ENCODE assay signal across 9 cellular contexts in the genomic region with DNA sequence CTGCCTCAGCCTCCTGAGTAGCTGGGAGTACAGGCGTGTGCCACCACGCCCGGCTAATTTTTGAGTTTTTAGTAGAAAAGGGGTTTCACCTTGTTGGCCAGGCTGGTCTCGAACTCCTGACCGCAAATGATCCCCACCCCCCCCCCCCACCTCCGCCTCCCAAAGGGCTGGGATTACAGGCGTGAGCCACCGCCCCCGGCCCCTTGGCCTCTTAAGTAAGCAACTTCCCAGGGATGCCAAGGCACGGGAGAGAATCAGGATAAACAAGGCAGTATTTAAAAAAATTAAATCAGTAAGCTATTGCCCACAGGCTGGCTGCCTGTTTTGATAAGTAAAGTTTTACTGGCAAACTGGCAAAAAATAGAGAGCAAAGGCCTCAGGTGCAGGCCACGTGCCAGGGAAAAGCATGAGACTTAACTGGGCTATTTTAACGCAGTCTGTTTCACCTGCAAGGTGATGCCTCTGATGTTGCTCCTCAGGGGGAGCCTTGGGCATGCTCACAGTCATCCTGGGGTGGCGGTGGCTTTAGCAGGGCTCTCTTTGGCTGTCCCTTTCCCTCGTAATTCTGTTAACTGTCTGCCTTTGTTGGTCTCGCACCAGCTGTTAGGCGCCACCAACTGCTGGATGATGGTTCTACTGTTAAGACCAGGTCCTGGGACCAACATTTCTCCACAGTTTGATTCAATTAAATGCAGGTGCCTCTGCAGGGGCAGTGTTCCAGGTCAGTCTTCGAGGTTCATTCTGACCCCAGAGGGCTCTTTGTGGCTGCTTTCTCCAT. TPM values are rescaled to one million over a fixed set of nuclear protein-coding genes. Genes with fewer than 3 reads are reported as not detected.
A peak's percentile ranks its signal among the peaks of the same experiment; 100 is the strongest.
DNase-seq lines count a peak whose midpoint lies in the region; ATAC-seq, FAIRE-seq and TF ChIP-seq lines count a peak whose summit lies in the region.
"Had no signal": no experiment of that assay in that cellular context is flagged by ENCODE, and none has a peak within 500 bp of the region (broad histone marks: within the 10 kb centered on the region; RNA-seq: fewer than 3 reads in every experiment).

No MANE protein-coding gene starts in this region.

- no peak for FAIRE-seq in GM12878 (lab: Jason Lieb, UNC)
- FAIRE-seq: colon had no signal

- H3K4me3 ChIP-seq in GM12878 = no peak overlapping the region
- peak overlapping the region; percentile 58 for H3K4me3 ChIP-seq in kidney epithelial cell (ENCODE audit: low read depth, low read length)
- peak overlapping the region; percentile 45 to 77 for H3K4me3 ChIP-seq in stomach smooth muscle (ENCODE audit: low read length in 2 of 2)

- H3K79me2 ChIP-seq in GM12878 (ENCODE audit: control insufficient read depth, insufficient read depth, low read length) = no peaks in the 10 kb centered on the region

- peak overlapping the region; percentile 39 for H3K27ac Mint-ChIP-seq in activated naive CD4-positive, alpha-beta T cell treated with anti-CD3 and anti-CD28 coated beads, Interleukin-2, amount 50 U/mL, for 24 hours
- H3K27ac Mint-ChIP-seq in activated naive CD4-positive, alpha-beta T cell treated with anti-CD3 and anti-CD28 coated beads, Interleukin-2, amount 50 U/mL, for 72 hours = no peak overlapping the region

- no peak for TF ChIP-seq POLR2A in GM12878 (IDR thresholded peaks at IDR 0.05; ENCODE audit: low read depth, low read length)

- H3K9me3 ChIP-seq in GM12878 (replicated peaks; ENCODE audit: control insufficient read depth, insufficient read depth, low read length) (no peaks in the 10 kb centered on the region), stomach smooth muscle (ENCODE audit: control insufficient read depth in 2 of 2, low read length in 2 of 2) (no peaks in the 10 kb centered on the region)

- no peaks in the 10 kb centered on the region; a peak in 1 of 4 replicates for H3K27me3 ChIP-seq in GM12878 (replicated peaks in 1 of 2; ENCODE audit: control insufficient read depth in 2 of 2, insufficient read depth in 2 of 2, low read length in 1 of 2)
- H3K27me3 ChIP-seq in kidney epithelial cell (ENCODE audit: control insufficient read depth, insufficient read depth, low read length) = no peaks in the 10 kb centered on the region
- H3K27me3 ChIP-seq in stomach smooth muscle (ENCODE audit: control insufficient read depth in 1 of 2, insufficient read depth in 2 of 2, low read length in 2 of 2) = no peaks in the 10 kb centered on the region

- TF ChIP-seq CTCF in GM12878 (IDR thresholded peaks at IDR 0.05 in 2 of 3, conservative IDR thresholded peaks at IDR 0.05 in 1 of 3; ENCODE audit: control insufficient read depth in 2 of 3, extremely low read depth in 1 of 3, insufficient read depth in 1 of 3, low read depth in 3 of 3, low read length in 3 of 3) (peak in 2 of 3 experiments; percentile 18; a peak in 2 of 6 replicates), kidney epithelial cell (IDR thresholded peaks at IDR 0.05; ENCODE audit: insufficient read depth, low read length, poor library complexity, severe bottlenecking) (peak; percentile 14)

- H3K4me1 Mint-ChIP-seq in activated naive CD4-positive, alpha-beta T cell treated with anti-CD3 and anti-CD28 coated beads, Interleukin-2, amount 50 U/mL, for 24 hours = peaks cover 29% of the 10 kb centered on the region

- no peaks in the 10 kb centered on the region for H3K27me3 Mint-ChIP-seq in activated naive CD4-positive, alpha-beta T cell treated with anti-CD3 and anti-CD28 coated beads, Interleukin-2, amount 50 U/mL, for 24 hours

- no peak overlapping the region for H3K27ac ChIP-seq in GM12878 (ENCODE audit: control insufficient read depth, insufficient read depth)
- H3K27ac ChIP-seq in stomach smooth muscle (ENCODE audit: low read length) = no peak overlapping the region

- H3K4me2 ChIP-seq in GM12878 (ENCODE audit: control insufficient read depth, insufficient read depth) = peak overlapping the region; percentile 48

- H3K9me3 Mint-ChIP-seq in activated naive CD4-positive, alpha-beta T cell treated with anti-CD3 and anti-CD28 coated beads, Interleukin-2, amount 50 U/mL, for 24 hours = no peaks in the 10 kb centered on the region
- H3K9me3 Mint-ChIP-seq in activated naive CD4-positive, alpha-beta T cell treated with anti-CD3 and anti-CD28 coated beads, Interleukin-2, amount 50 U/mL, for 72 hours = no peaks in the 10 kb centered on the region

- H3K4me1 ChIP-seq in GM12878 (ENCODE audit: control insufficient read depth, insufficient read depth, low read length) = no peaks in the 10 kb centered on the region
- H3K4me1 ChIP-seq in stomach smooth muscle (ENCODE audit: control insufficient read depth, insufficient read depth, low read length) = peaks cover 6% of the 10 kb centered on the region

- 25% methylated on average over 10 of the region's 17 CpGs for WGBS in GM12878 (ENCODE audit: insufficient coverage, insufficient replicate concordance, low lambda C conversion rate, missing lambda C conversion rate)

- TF ChIP-seq EP300 in GM12878 (IDR thresholded peaks at IDR 0.05; ENCODE audit: borderline replicate concordance in 1 of 2, control insufficient read depth in 1 of 2, low read depth in 2 of 2, low read length in 2 of 2) = no peak

- CTCF ChIA-PET in GM12878 (lab: Yijun Ruan, JAX) = interaction anchor here (0.9 to 1.2 kb wide), 2 partner anchors 166 to 328 kb away, joined by 3 read pairs; no protein-coding TSS in a partner anchor

- H3K4me3 Mint-ChIP-seq in activated naive CD4-positive, alpha-beta T cell treated with anti-CD3 and anti-CD28 coated beads, Interleukin-2, amount 50 U/mL, for 24 hours = peak overlapping the region; percentile 61

- SMC1A ChIA-PET in GM12878 (lab: Charles Lee; ENCODE audit: uncharacterized antibody, unreplicated experiment) = interaction anchor here (0.6 kb wide), 1 partner anchor 84 kb away, joined by 3 read pairs; no protein-coding TSS in a partner anchor

- ATAC-seq in activated naive CD4-positive, alpha-beta T cell treated with anti-CD3 and anti-CD28 coated beads, Interleukin-2, amount 50 U/mL, for 72 hours = no peak
- ATAC-seq in GM12878 (peak; percentile 53), HG03432 (IDR thresholded peaks at IDR 0.05; ENCODE audit: unreplicated experiment) (no peak)

- no peaks in the 10 kb centered on the region for H3K36me3 ChIP-seq in GM12878 (ENCODE audit: control insufficient read depth in 2 of 2, insufficient read depth in 2 of 2, low read length in 1 of 2)
- no peaks in the 10 kb centered on the region for H3K36me3 ChIP-seq in kidney epithelial cell (ENCODE audit: control insufficient read depth, insufficient read depth, low read length)
- H3K36me3 ChIP-seq in stomach smooth muscle (ENCODE audit: control insufficient read depth in 2 of 2, insufficient read depth in 2 of 2, low read length in 2 of 2) = no peaks in the 10 kb centered on the region

- no peaks in the 10 kb centered on the region for H4K20me1 ChIP-seq in GM12878 (ENCODE audit: control insufficient read depth, insufficient read depth)

- BruUV-seq in GM12878 (replicated peaks; lab: Mats Ljungman, UMichigan) = no TSS peak

- no peaks in the 10 kb centered on the region for H3K36me3 Mint-ChIP-seq in activated naive CD4-positive, alpha-beta T cell treated with anti-CD3 and anti-CD28 coated beads, Interleukin-2, amount 50 U/mL, for 24 hours
- H3K36me3 Mint-ChIP-seq in activated naive CD4-positive, alpha-beta T cell treated with anti-CD3 and anti-CD28 coated beads, Interleukin-2, amount 50 U/mL, for 72 hours = no peaks in the 10 kb centered on the region

- intact Hi-C loops in GM12878 (cut with micrococcal nuclease; ENCODE audit: unreplicated experiment) = loop anchor here (2.0 kb wide), 1 partner anchor 290 kb away; no protein-coding TSS in a partner anchor

- H3K9ac ChIP-seq in GM12878 (ENCODE audit: control insufficient read depth, insufficient read depth, low read length) = no peak overlapping the region
- peak overlapping the region in 1 of 2 donors; percentile 13 for H3K9ac ChIP-seq in stomach smooth muscle (ENCODE audit: low read length in 2 of 2)

- no peak overlapping the region for H2AFZ ChIP-seq in GM12878 (ENCODE audit: control insufficient read depth, low read depth, low read length)

- no peak for DNase-seq in activated naive CD4-positive, alpha-beta T cell treated with anti-CD3 and anti-CD28 coated beads, Interleukin-2, amount 50 U/mL, for 72 hours (ENCODE audit: low spot score in 2 of 2)
- DNase-seq in NCI-H82 treated with DMSO at 0.1 percent for 48 hours (lab: John Stamatoyannopoulos, UW; ENCODE audit: unreplicated experiment) = peak; percentile 24
- no peak for DNase-seq in GM12878 (ENCODE audit: low read depth, low spot score)
- DNase-seq in kidney epithelial cell (ENCODE audit: low read depth) = no peak
- no peak for DNase-seq in stimulated activated CD4-positive, alpha-beta T cell treated with anti-CD3 and anti-CD28 coated beads, Interleukin-4, amount 100 ng/mL, for 1 hour

- TF ChIP-seq RAD21 in GM12878 (IDR thresholded peaks at IDR 0.05; ENCODE audit: insufficient read depth, low read depth, low read length) = no peak

- in situ Hi-C loops in GM12878 (cut with MboI) = loop anchor here (25.0 kb wide), 1 partner anchor 304 kb away; a partner anchor contains a TSS

- RAD21 ChIA-PET in GM12878 (lab: Charles Lee; ENCODE audit: unreplicated experiment) = interaction anchor here (2.6 kb wide), 1 partner anchor 328 kb away, joined by 9 read pairs; no protein-coding TSS in a partner anchor

- POLR2A ChIA-PET in GM12878 (lab: Charles Lee) = no interaction called here

RNA-seq across cellular contexts. Expression of a gene that starts 19.4 kb away (rescaled TPM):
- total RNA-seq in activated naive CD4-positive, alpha-beta T cell treated with anti-CD3 and anti-CD28 coated beads, Interleukin-2, amount 50 U/mL, for 72 hours = 10 to 100 TPM in 1 of 2 donors, 1 to 10 TPM in 1; 7.7 to 14.2 TPM
- total RNA-seq in GM12878 (2013; cell fraction: nucleolus; rRNA removed) = 40.6 and 43.0 TPM in 2 replicates
- total RNA-seq in GM12878 (2014; rRNA removed) (not detected in 2 replicates), GM12878 (2014; rRNA removed; fragmentation: Illumina TruSeq; extraction: Trizol) (0.09 TPM in 1 of 2 replicates, not detected in the other), GM12878 (2021) (0.29 and 0.36 TPM in 2 replicates), kidney epithelial cell (42.0 and 48.1 TPM in 2 replicates)
- polyA plus RNA-seq in GM12878 (2011; ENCODE audit: low read depth) = 1.5 TPM
- polyA plus RNA-seq in GM12878 (2011; rRNA removed) (0.06 and 0.30 TPM in 2 replicates), GM12878 (2014; fragmentation: Illumina TruSeq; extraction: Trizol) (0.08 and 0.12 TPM in 2 replicates), GM12878 (2014; fragmentation: Nextera tagmentation; extraction: Ambion mirVana) (under 1 TPM; 0.10 to 0.11 TPM), GM12878 (2014; rRNA removed) (0.04 TPM in 1 of 2 replicates, not detected in the other), GM12878 (2016; fragmentation: Nextera tagmentation; extraction: Ambion mirVana) (under 1 TPM; 0.09 to 0.16 TPM)
- 0.03 and 0.12 TPM in 2 replicates for polyA plus RNA-seq in GM12878 (2011; cell fraction: cytosol; rRNA removed)
- polyA plus RNA-seq in GM12878 (2011; cell fraction: nucleus; rRNA removed) = 0.06 TPM in 1 of 2 replicates, not detected in the other
- polyA plus RNA-seq in GM12878 (2012) = 1.0 and 1.6 TPM in 2 replicates
- polyA minus RNA-seq in GM12878 (2011; rRNA and poly(A)+ RNA removed) = not detected in 2 replicates
- 0.42 TPM in 1 of 2 replicates, not detected in the other for polyA minus RNA-seq in GM12878 (2011; cell fraction: cytosol; rRNA and poly(A)+ RNA removed)
- 0.29 TPM in 1 of 2 replicates, not detected in the other for polyA minus RNA-seq in GM12878 (2011; cell fraction: nucleus; rRNA and poly(A)+ RNA removed)
